Comparison of ENCODE assay signal across 11 cellular contexts in the genomic region with DNA sequence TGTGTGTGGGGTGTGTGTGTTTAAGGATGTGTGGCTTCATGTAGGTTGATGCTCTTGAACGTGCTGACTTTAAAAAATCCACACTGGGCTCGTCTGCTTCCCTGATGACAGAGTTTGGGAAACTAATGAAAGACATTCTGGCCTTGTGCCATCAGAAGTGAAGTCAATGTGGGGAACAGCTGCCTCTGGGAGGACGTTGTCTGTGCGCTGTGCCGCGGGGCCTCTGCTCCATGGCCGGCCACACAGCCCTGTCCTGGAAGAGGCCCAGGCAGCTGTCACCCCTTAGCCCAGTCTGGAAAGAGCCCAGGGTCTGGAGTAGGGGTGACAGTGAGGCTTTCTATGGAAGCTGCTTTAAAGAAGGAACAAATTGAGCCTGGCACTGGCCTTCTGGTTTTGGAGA.
DNase-seq lines count a peak whose midpoint lies in the region; ATAC-seq and TF ChIP-seq lines count a peak whose summit lies in the region.
"Had no signal": no experiment of that assay in that cellular context is flagged by ENCODE, and none has a peak within 500 bp of the region (broad histone marks: within the 10 kb centered on the region; RNA-seq: fewer than 3 reads in every experiment).

No MANE protein-coding gene starts in this region.

- no peak overlapping the region for H3K4me3 ChIP-seq in HFF-Myc (replicated peaks; ENCODE audit: low read depth, low read length)
- H3K4me3 ChIP-seq in astrocyte of the spinal cord (ENCODE audit: low read depth, low read length), result no peak overlapping the region
- H3K4me3 ChIP-seq: K562 had no signal

- no peak for TF ChIP-seq CTCF in HFF-Myc (IDR thresholded peaks at IDR 0.05; ENCODE audit: low read depth, low read length, missing control alignments)
- no peak for TF ChIP-seq CTCF in astrocyte of the spinal cord (IDR thresholded peaks at IDR 0.05; ENCODE audit: low read depth, low read length)

- no peak for ATAC-seq in GM21390 (IDR thresholded peaks at IDR 0.05; ENCODE audit: unreplicated experiment)
- ATAC-seq in T-cell (replicated peaks in 1 of 4), result no peak
- ATAC-seq: K562, Panc1 had no signal

- peaks cover 0 to 7% (median 0%) of the 10 kb centered on the region in 3 donors for H3K4me1 Mint-ChIP-seq in T-cell

- no peaks in the 10 kb centered on the region for H3K36me3 Mint-ChIP-seq in T-cell

- CTCF ChIA-PET in T-cell (lab: Charles Lee), result no interaction called here

- H3K27me3 Mint-ChIP-seq in T-cell, result no peaks in the 10 kb centered on the region

- H3K9me3 Mint-ChIP-seq in T-cell, result no peaks in the 10 kb centered on the region

- POLR2A ChIA-PET in T-cell (lab: Charles Lee), result no interaction called here

- H3K4me3 Mint-ChIP-seq in T-cell, result no peak overlapping the region

- peak; percentile 32 for DNase-seq in A172 (ENCODE audit: low spot score)
- peak; percentile 59 for DNase-seq in HFF-Myc (ENCODE audit: extremely low read depth, low read depth)
- DNase-seq in astrocyte of the spinal cord (ENCODE audit: low read depth, low spot score), result peak; percentile 64
- peak; percentile 61 for DNase-seq in left kidney (ENCODE audit: low read depth, low spot score)
- DNase-seq in activated CD4-positive, alpha-beta T cell treated with anti-CD3 and anti-CD28 coated beads for 48 hours, result no peak
- no peak for DNase-seq in T-cell
- no peak for DNase-seq in activated effector memory CD4-positive, alpha-beta T cell treated with Interleukin-2 at 50 U/mL for 16 hours
- DNase-seq: activated gamma-delta T cell had no signal

- no peak overlapping the region for H3K27ac Mint-ChIP-seq in T-cell

- in situ Hi-C loops in astrocyte of the spinal cord (cut with HindIII; ENCODE audit: low sequenced_read_pairs), result no loop called here

Comparison
In these comparisons a context has a peak if more than half of its experiments do, and no peak if none do; other contexts are left out.
1. DNase-seq: peak in A172 (single experiment), HFF-Myc (single experiment), astrocyte of the spinal cord (single experiment) and left kidney (single experiment); none in activated CD4-positive, alpha-beta T cell treated with anti-CD3 and anti-CD28 coated beads for 48 hours (single experiment), T-cell (0 of 34) and activated effector memory CD4-positive, alpha-beta T cell treated with Interleukin-2 at 50 U/mL for 16 hours (single experiment).